ENCODE assay signal across 8 cellular contexts in the genomic region with DNA sequence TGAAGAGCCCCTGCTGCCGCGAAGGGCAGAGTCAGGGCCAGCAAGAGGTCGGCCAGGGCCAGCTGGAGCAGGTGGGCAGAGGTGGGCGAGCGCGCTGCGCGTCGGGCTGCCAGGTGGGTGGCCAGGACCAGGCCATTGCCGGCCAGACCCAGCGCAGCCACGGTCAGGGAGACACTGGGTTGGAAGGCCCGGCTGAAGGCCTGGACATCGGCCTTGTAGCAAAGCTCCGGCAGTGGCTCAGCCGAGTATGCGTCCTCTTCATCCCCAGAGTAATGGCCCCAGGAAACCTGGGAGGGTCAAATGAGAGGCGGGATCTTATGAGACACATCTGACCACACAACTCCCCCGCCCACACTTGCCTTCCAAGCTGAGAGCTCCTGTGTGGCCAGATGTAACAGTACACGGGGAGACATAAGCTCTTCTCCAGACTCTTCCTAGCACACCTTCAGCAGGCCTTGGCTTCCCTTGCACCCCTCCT.
DNase-seq lines count a peak whose midpoint lies in the region; ATAC-seq and TF ChIP-seq lines count a peak whose summit lies in the region.

No MANE protein-coding gene starts in this region.

- peak overlapping the region; percentile 99 for H3K4me2 ChIP-seq in BLaER1

- H3K27ac ChIP-seq in BLaER1 (peak overlapping the region; percentile 89), muscle layer of colon (ENCODE audit: low read depth, low read length) (peak overlapping the region; percentile 99)

- TF ChIP-seq CTCF in cardiac fibroblast (IDR thresholded peaks at IDR 0.05; ENCODE audit: low read depth, low read length), result no peak

- H3K4me3 ChIP-seq in BLaER1 (peak overlapping the region; percentile 72), cardiac fibroblast (replicated peaks in 1 of 2; ENCODE audit: low read depth in 2 of 2, low read length in 2 of 2) (peak overlapping the region; percentile 1 to 33), muscle layer of colon (ENCODE audit: low read depth in 1 of 2, low read length in 2 of 2) (peak overlapping the region; percentile 2 to 60)

- DNase-seq in HUDEP-2 (lab: John Stamatoyannopoulos, UW; ENCODE audit: unreplicated experiment in 76 of 76) (peak in 55 of 76 experiments; percentile 21 to 76 (median 46)), cardiac fibroblast (ENCODE audit: low read depth in 2 of 2) (peak in 1 of 2 donors; percentile 42), hippocampal formation (lab: John Stamatoyannopoulos, UW) (no peak), midbrain (lab: John Stamatoyannopoulos, UW) (no peak)

- H3K36me3 ChIP-seq in BLaER1, result peaks cover 6% of the 10 kb centered on the region; the same call in 1 of the 2 replicates
- peaks cover 2% of the 10 kb centered on the region for H3K36me3 ChIP-seq in muscle layer of colon (ENCODE audit: insufficient read depth, low read length)

- peaks cover 63% of the 10 kb centered on the region for H3K4me1 ChIP-seq in BLaER1
- peaks cover 33% of the 10 kb centered on the region for H3K4me1 ChIP-seq in muscle layer of colon (ENCODE audit: insufficient read depth, low read length)

- H3K27me3 ChIP-seq in BLaER1 (peaks cover 41% of the 10 kb centered on the region), muscle layer of colon (ENCODE audit: control insufficient read depth in 1 of 2, insufficient read depth in 2 of 2, low read length in 2 of 2) (no peaks in the 10 kb centered on the region)

- peaks cover 18% of the 10 kb centered on the region for H4K20me1 ChIP-seq in BLaER1

- no peak for ATAC-seq in HG03280 (IDR thresholded peaks at IDR 0.05; ENCODE audit: unreplicated experiment)
- ATAC-seq in GM21619 (IDR thresholded peaks at IDR 0.05; ENCODE audit: unreplicated experiment), result no peak

- H3K9ac ChIP-seq in BLaER1 (peak overlapping the region; percentile 72), muscle layer of colon (ENCODE audit: low read length) (peak overlapping the region; percentile 49)

- H3K9me3 ChIP-seq in BLaER1 (no peaks in the 10 kb centered on the region), muscle layer of colon (ENCODE audit: low read length) (no peaks in the 10 kb centered on the region)

Comparison
In these comparisons a context has a peak if more than half of its experiments do, and no peak if none do; other contexts are left out.
1. H3K4me3 ChIP-seq: peak in every context shown above with its lines; median percentile 72 in BLaER1; 31 in muscle layer of colon; 17 in cardiac fibroblast.
2. DNase-seq: peak in HUDEP-2 (55 of 76); none in hippocampal formation (0 of 2) and midbrain (single experiment).